Comparison of ENCODE assay signal across 8 cellular contexts in the genomic region with DNA sequence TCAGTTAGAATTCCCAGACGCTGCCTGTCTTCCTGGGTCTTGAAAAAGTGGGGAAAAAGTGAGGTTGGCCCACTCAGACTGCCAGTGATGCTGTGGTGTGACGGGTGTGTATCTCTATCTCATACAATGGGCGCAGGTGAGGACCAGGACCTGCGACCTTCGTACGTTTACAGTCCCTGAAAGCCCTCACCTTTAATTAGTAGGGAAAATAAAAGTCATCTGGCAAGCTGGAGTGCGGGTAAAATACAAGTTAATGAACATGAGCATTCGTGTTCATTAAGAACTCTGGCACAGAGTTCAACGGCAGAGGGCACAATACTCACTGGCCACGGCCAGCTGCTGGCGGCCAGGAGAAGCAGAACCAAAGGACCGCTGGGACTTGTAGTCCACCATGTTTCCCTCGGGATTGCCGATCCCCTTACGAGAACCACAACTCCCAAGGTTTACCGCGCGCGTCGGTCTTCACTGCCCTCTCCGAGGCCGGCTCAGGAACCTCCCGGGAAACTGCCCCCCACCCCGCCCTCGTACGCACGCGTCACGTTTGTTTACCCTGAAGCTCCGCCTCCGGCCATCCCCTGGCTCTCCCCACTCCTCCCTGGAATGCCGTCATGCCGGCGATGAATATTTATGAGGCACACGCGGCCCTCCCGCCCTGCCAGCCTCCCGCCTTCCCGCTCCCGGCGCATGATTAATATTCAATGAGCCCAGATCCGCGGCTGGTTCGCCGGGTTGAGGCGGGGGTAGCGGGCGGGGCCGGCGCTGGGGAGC. TPM values are rescaled to one million over a fixed set of nuclear protein-coding genes. Genes with fewer than 3 reads are reported as not detected.
DNase-seq lines count a peak whose midpoint lies in the region; ATAC-seq and TF ChIP-seq lines count a peak whose summit lies in the region.

No MANE protein-coding gene starts in this region.

- TF ChIP-seq CTCF in DND-41 (IDR thresholded peaks at IDR 0.05; ENCODE audit: borderline replicate concordance, extremely low read depth, low read length, poor library complexity, severe bottlenecking) (peak; percentile 78), KMS-11 (conservative IDR thresholded peaks at IDR 0.05; ENCODE audit: low read depth, low read length) (peak; percentile 72), Panc1 (IDR thresholded peaks at IDR 0.05) (peak; percentile 77), esophagus muscularis mucosa (IDR thresholded peaks at IDR 0.05) (peak; percentile 83 to 90 (median 88))

- no peaks in the 10 kb centered on the region for H3K9me3 ChIP-seq in DND-41 (ENCODE audit: insufficient read depth, low read length, severe bottlenecking)
- no peaks in the 10 kb centered on the region for H3K9me3 ChIP-seq in Panc1 (ENCODE audit: control insufficient read depth, insufficient read depth, low read depth, low read length)
- no peaks in the 10 kb centered on the region for H3K9me3 ChIP-seq in esophagus muscularis mucosa
- no peaks in the 10 kb centered on the region for H3K9me3 ChIP-seq in muscle layer of colon (ENCODE audit: low read length)

- intact Hi-C loops in Panc1 (cut with micrococcal nuclease; ENCODE audit: unreplicated experiment) (loop anchor here (1.0 to 5.0 kb wide), 3 partner anchors 87 to 267 kb away; no protein-coding TSS in a partner anchor), esophagus muscularis mucosa (cut with DNase I) (loop anchor here (2.0 to 10.0 kb wide), 6 partner anchors 67 to 268 kb away; partner anchors contain the start of gene ZCCHC2)

- H3K36me3 ChIP-seq in DND-41 (ENCODE audit: insufficient read depth, low read length) (no peaks in the 10 kb centered on the region), KMS-11 (ENCODE audit: insufficient read depth) (no peaks in the 10 kb centered on the region), Panc1 (ENCODE audit: control insufficient read depth, insufficient read depth, low read length) (no peaks in the 10 kb centered on the region), esophagus muscularis mucosa (no peaks in the 10 kb centered on the region), muscle layer of colon (ENCODE audit: insufficient read depth, low read length) (no peaks in the 10 kb centered on the region)

- H2AFZ ChIP-seq in DND-41 (ENCODE audit: low read depth, low read length), result peak overlapping the region; percentile 83
- peak overlapping the region; percentile 84 for H2AFZ ChIP-seq in KMS-11 (ENCODE audit: low read depth)

- CTCF ChIA-PET in Panc1 (lab: Charles Lee), result interaction anchor here (0.6 to 1.1 kb wide), 6 partner anchors 23 to 535 kb away, joined by 3 to 6 read pairs (median 4); no protein-coding TSS in a partner anchor

- no peak for TF ChIP-seq POLR2A in esophagus muscularis mucosa (IDR thresholded peaks at IDR 0.05; ENCODE audit: low read depth)

- peak overlapping the region; percentile 93 for H3K4me2 ChIP-seq in DND-41 (ENCODE audit: insufficient read depth, low read length)
- peak overlapping the region; percentile 77 for H3K4me2 ChIP-seq in KMS-11

- POLR2A ChIA-PET in Panc1 (lab: Charles Lee), result interaction anchor here (0.6 kb wide), 1 partner anchor 67 kb away, joined by 7 read pairs; no protein-coding TSS in a partner anchor

- TF ChIP-seq EP300 in esophagus muscularis mucosa (IDR thresholded peaks at IDR 0.05), result no peak

- peak; percentile 97 for DNase-seq in DND-41
- DNase-seq in Panc1 (ENCODE audit: low read depth, low spot score), result peak; percentile 95
- DNase-seq in activated T-helper 1 cell treated with Interleukin-2 at 50 U/mL for 16 hours (ENCODE audit: low read depth), result peak; percentile 90
- DNase-seq in esophagus muscularis mucosa (ENCODE audit: extremely low spot score), result peak; percentile 100
- peak; percentile 83 to 86 for DNase-seq in stimulated activated CD8-positive, alpha-beta memory T cell treated with anti-CD3 and anti-CD28 coated beads, Interleukin-7, amount 100 ng/mL, for 1 hour (ENCODE audit: low read depth in 2 of 2)

- H3K79me2 ChIP-seq in DND-41 (ENCODE audit: insufficient read depth, low read length), result peaks cover 10% of the 10 kb centered on the region; the same call in 1 of the 2 replicates
- peaks cover 29% of the 10 kb centered on the region for H3K79me2 ChIP-seq in KMS-11 (ENCODE audit: insufficient read depth, low read depth)

- H3K4me1 ChIP-seq in DND-41 (ENCODE audit: insufficient read depth, low read length) (peaks cover 47% of the 10 kb centered on the region), KMS-11 (ENCODE audit: low read depth, poor library complexity, severe bottlenecking) (peaks cover 24% of the 10 kb centered on the region), Panc1 (ENCODE audit: control insufficient read depth, insufficient read depth, low read length) (peaks cover 6% of the 10 kb centered on the region; the same call in 1 of the 2 replicates), esophagus muscularis mucosa (peaks cover 7 to 43% (median 34%) of the 10 kb centered on the region in 4 donors), muscle layer of colon (ENCODE audit: insufficient read depth, low read length) (peaks cover 22% of the 10 kb centered on the region)

- H3K9ac ChIP-seq in DND-41 (ENCODE audit: low read depth, low read length) (peak overlapping the region; percentile 69), KMS-11 (peak overlapping the region; percentile 69), muscle layer of colon (ENCODE audit: low read length) (peak overlapping the region; percentile 75)

- in situ Hi-C loops in Panc1 (cut with HindIII; ENCODE audit: low pct_unique_long_range_greater_than_20kb, low sequenced_read_pairs), result no loop called here

- H3K27ac ChIP-seq in DND-41 (ENCODE audit: low read length) (peak overlapping the region; percentile 62; the same call in 1 of the 2 replicates), KMS-11 (peak overlapping the region; percentile 54; the same call in 1 of the 2 replicates), Panc1 (ENCODE audit: low read length) (peak overlapping the region; percentile 83), esophagus muscularis mucosa (replicated peaks in 1 of 4) (peak overlapping the region; percentile 94 to 98 (median 96)), muscle layer of colon (ENCODE audit: low read depth, low read length) (peak overlapping the region; percentile 80)

- no peaks in the 10 kb centered on the region for H3K27me3 ChIP-seq in DND-41 (ENCODE audit: insufficient read depth, low read length, poor library complexity)
- H3K27me3 ChIP-seq in KMS-11 (ENCODE audit: insufficient read depth, low read depth), result no peaks in the 10 kb centered on the region
- H3K27me3 ChIP-seq in Panc1 (ENCODE audit: control insufficient read depth, insufficient read depth, low read length), result no peaks in the 10 kb centered on the region
- H3K27me3 ChIP-seq in esophagus muscularis mucosa, result no peaks in the 10 kb centered on the region
- H3K27me3 ChIP-seq in muscle layer of colon (ENCODE audit: control insufficient read depth in 1 of 2, insufficient read depth in 2 of 2, low read length in 2 of 2), result no peaks in the 10 kb centered on the region

- no TSS peak for BruUV-seq in Panc1 (replicated peaks; lab: Mats Ljungman, UMichigan)

- 4% methylated on average over 32 of the region's 50 CpGs for WGBS in esophagus muscularis mucosa

- peak; percentile 83 for ATAC-seq in DND-41 (ENCODE audit: insufficient read depth, low read depth)
- ATAC-seq in GM21786 (IDR thresholded peaks at IDR 0.05; ENCODE audit: unreplicated experiment), result peak; percentile 74
- ATAC-seq in Panc1, result peak; percentile 93

- H3K4me3 ChIP-seq in DND-41 (ENCODE audit: low read depth in 1 of 2, low read length in 2 of 2) (peak overlapping the region; percentile 32 to 74; a peak in 3 of 4 replicates), KMS-11 (IDR thresholded peaks at IDR 0.05; ENCODE audit: insufficient read depth, low read depth, low read length) (no peak overlapping the region), Panc1 (ENCODE audit: low read depth in 2 of 2, low read length in 2 of 2) (peak overlapping the region; percentile 55 to 59), esophagus muscularis mucosa (peak overlapping the region; percentile 73 to 88 (median 84)), muscle layer of colon (ENCODE audit: low read depth in 1 of 2, low read length in 2 of 2) (peak overlapping the region; percentile 24 to 83)

- H4K20me1 ChIP-seq in DND-41 (ENCODE audit: insufficient read depth, low read length) (no peaks in the 10 kb centered on the region), KMS-11 (ENCODE audit: insufficient read depth) (no peaks in the 10 kb centered on the region)

RNA-seq across cellular contexts. Expression of gene PHLPP1, which starts 0.5 kb away (rescaled TPM):
- total RNA-seq in Panc1 (2021; ENCODE audit: unreplicated experiment), result 6.3 TPM
- 3.1 TPM for polyA plus RNA-seq in Panc1 (2012; ENCODE audit: insufficient read length)
- total RNA-seq in esophagus muscularis mucosa, result 10 to 100 TPM; 11.6 to 23.0 (median 17.3) TPM
